ENCODE assay signal across 25 cellular contexts in the genomic region with DNA sequence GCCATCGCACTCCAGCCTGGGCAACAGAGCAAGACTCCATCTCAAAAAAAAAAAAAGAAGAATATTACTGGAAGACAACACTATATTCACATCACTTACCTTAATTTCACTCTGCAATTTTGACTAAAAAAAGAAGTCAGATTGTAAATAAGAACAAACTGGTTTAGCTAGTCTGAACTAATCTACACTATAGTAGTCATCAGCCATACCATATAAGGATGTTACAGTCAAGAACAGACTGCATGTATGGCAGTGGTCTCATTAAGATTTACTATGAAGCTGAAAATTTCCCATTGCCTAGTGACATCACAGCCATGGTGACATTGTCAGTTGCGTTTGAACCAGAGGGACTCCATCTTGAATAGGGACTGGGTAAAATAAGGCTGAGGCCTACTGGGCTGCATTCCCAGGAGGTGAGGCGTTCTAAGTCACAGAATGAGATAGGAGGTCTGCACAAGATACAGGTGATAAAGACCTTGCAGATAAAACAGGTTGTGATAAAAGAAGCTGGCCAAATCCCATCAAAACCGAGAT. TPM values are rescaled to one million over a fixed set of nuclear protein-coding genes. Genes with fewer than 3 reads are reported as not detected.
DNase-seq lines count a peak whose midpoint lies in the region; ATAC-seq lines count a peak whose summit lies in the region.
"Had no signal": no experiment of that assay in that cellular context is flagged by ENCODE, and none has a peak within 500 bp of the region (broad histone marks: within the 10 kb centered on the region; RNA-seq: fewer than 3 reads in every experiment).

No MANE protein-coding gene starts in this region.

- no peak for DNase-seq in activated CD4-positive, alpha-beta T cell treated with anti-CD3 and anti-CD28 coated beads for 36 hours
- no peak for DNase-seq in activated CD4-positive, alpha-beta T cell treated with anti-CD3 and anti-CD28 coated beads, Interleukin-2, amount 50 U/mL, for 1 hour
- DNase-seq in T-helper 17 cell (no peak), nucleus accumbens (lab: John Stamatoyannopoulos, UW) (no peak), NCI-H2171 (lab: John Stamatoyannopoulos, UW) (no peak), left lobe of liver (ENCODE audit: low spot score) (no peak)
- DNase-seq: CD4-positive, alpha-beta T cell; COR-L47; DMS79; EL; GDM1; H7; KG1; MG63; NCI-H1105 treated with DMSO at 0.1 percent for 48 hours; NCI-H146; NCI-H1930; NCI-H2107; NCI-H446; NCI-H524 treated with DMSO at 0.1 percent for 48 hours; NCI-H774; Right ventricle myocardium superior had no signal

- peak; percentile 39 for ATAC-seq in activated CD4-positive, alpha-beta T cell treated with anti-CD3 and anti-CD28 coated beads for 36 hours
- ATAC-seq in T-helper 17 cell = peak; percentile 20
- ATAC-seq in esophagus mucosa = peak; percentile 74
- ATAC-seq in left lobe of liver = no peak
- ATAC-seq: GM12878 had no signal

- CTCF ChIA-PET in activated CD4-positive, alpha-beta T cell treated with anti-CD3 and anti-CD28 coated beads for 36 hours (lab: Charles Lee) = no interaction called here

- H3K4me3 Mint-ChIP-seq in activated CD4-positive, alpha-beta T cell treated with anti-CD3 and anti-CD28 coated beads for 36 hours = no peak overlapping the region
- no peak overlapping the region for H3K4me3 Mint-ChIP-seq in T-helper 17 cell
- H3K4me3 Mint-ChIP-seq: CD4-positive, alpha-beta T cell had no signal

- no peaks in the 10 kb centered on the region for H3K27me3 Mint-ChIP-seq in activated CD4-positive, alpha-beta T cell treated with anti-CD3 and anti-CD28 coated beads for 36 hours
- H3K27me3 Mint-ChIP-seq in T-helper 17 cell = no peaks in the 10 kb centered on the region
- H3K27me3 Mint-ChIP-seq: CD4-positive, alpha-beta T cell had no signal

- H3K9me3 ChIP-seq in T-helper 17 cell (ENCODE audit: control insufficient read depth, low read length, poor library complexity, severe bottlenecking) = peaks cover 2% of the 10 kb centered on the region
- H3K9me3 ChIP-seq: SJSA1 had no signal

- no peak overlapping the region for H3K27ac Mint-ChIP-seq in activated CD4-positive, alpha-beta T cell treated with anti-CD3 and anti-CD28 coated beads for 36 hours
- H3K27ac Mint-ChIP-seq in T-helper 17 cell = no peak overlapping the region
- H3K27ac Mint-ChIP-seq: CD4-positive, alpha-beta T cell had no signal

- intact Hi-C loops in activated CD4-positive, alpha-beta T cell treated with anti-CD3 and anti-CD28 coated beads for 36 hours (cut with DNase I, micrococcal nuclease) = no loop called here

- POLR2A ChIA-PET in activated CD4-positive, alpha-beta T cell treated with anti-CD3 and anti-CD28 coated beads for 36 hours (lab: Charles Lee) = no interaction called here

- peaks cover 26% of the 10 kb centered on the region for H3K36me3 Mint-ChIP-seq in activated CD4-positive, alpha-beta T cell treated with anti-CD3 and anti-CD28 coated beads for 36 hours (ENCODE audit: low read depth)
- H3K36me3 Mint-ChIP-seq in T-helper 17 cell (ENCODE audit: low read depth) = peaks cover 3% of the 10 kb centered on the region

- H3K9me3 Mint-ChIP-seq in activated CD4-positive, alpha-beta T cell treated with anti-CD3 and anti-CD28 coated beads for 36 hours (ENCODE audit: low read depth) = peaks cover 12% of the 10 kb centered on the region

- H3K4me1 Mint-ChIP-seq in activated CD4-positive, alpha-beta T cell treated with anti-CD3 and anti-CD28 coated beads for 36 hours = peaks cover 7% of the 10 kb centered on the region
- H3K4me1 Mint-ChIP-seq in T-helper 17 cell = peaks cover 12% of the 10 kb centered on the region

RNA-seq across cellular contexts. Expression of gene OSBPL8, which starts 51.4 kb away (rescaled TPM):
- 10 to 100 TPM; 70.2 to 78.5 TPM for total RNA-seq in activated CD4-positive, alpha-beta T cell treated with anti-CD3 and anti-CD28 coated beads for 36 hours
- total RNA-seq in T-helper 17 cell (100 to 1,000 TPM; 141 to 146 TPM), esophagus mucosa (62.6 TPM), left lobe of liver (23.2 TPM)
